1 cellular context compared by ENCODE assay signal in genomic region chr13:21203132-21203531, GRCh38.
TF ChIP-seq lines count a peak whose summit lies in the region.

No MANE protein-coding gene starts in this region.

TF ChIP-seq in SK-N-SH, 30 proteins besides CTCF, POLR2A, EP300 and RAD21:
- TF ChIP-seq NFIC (IDR thresholded peaks at IDR 0.05; ENCODE audit: borderline replicate concordance) (no peak), MEF2A (IDR thresholded peaks at IDR 0.05; ENCODE audit: borderline replicate concordance, low read depth) (no peak), TEAD4 (IDR thresholded peaks at IDR 0.05; ENCODE audit: borderline replicate concordance, insufficient read depth) (no peak), EZH2phosphoT487 (IDR thresholded peaks at IDR 0.05; ENCODE audit: borderline replicate concordance, low read depth) (no peak), NRF1 (IDR thresholded peaks at IDR 0.05; ENCODE audit: low read depth, low read length) (no peak), GATA2 (CRISPR knock-in tag; IDR thresholded peaks at IDR 0.05) (no peak), FOSL2 (IDR thresholded peaks at IDR 0.05; ENCODE audit: borderline replicate concordance, low read depth) (no peak), SMC3 (IDR thresholded peaks at IDR 0.05; ENCODE audit: low read depth, low read length) (no peak), REST (IDR thresholded peaks at IDR 0.05; ENCODE audit: low read depth, low read length) (no peak)
